In genomic region chr2:160269803-160270570, GRCh38 we compare ENCODE assay signal across 8 cellular contexts.
DNase-seq lines count a peak whose midpoint lies in the region; ATAC-seq, FAIRE-seq and TF ChIP-seq lines count a peak whose summit lies in the region.

No MANE protein-coding gene starts in this region.

- peak; percentile 85 for ATAC-seq in HG02763 (IDR thresholded peaks at IDR 0.05; ENCODE audit: unreplicated experiment)

- H3K4me3 ChIP-seq in choroid plexus epithelial cell (ENCODE audit: low read depth, low read length) = peak overlapping the region; percentile 55
- H3K4me3 ChIP-seq in kidney epithelial cell (ENCODE audit: low read depth, low read length) = peak overlapping the region; percentile 18

- DNase-seq in GM12892 (ENCODE audit: insufficient read length) = peak; percentile 67
- DNase-seq in NCI-H2107 treated with DMSO at 0.1 percent for 48 hours (lab: John Stamatoyannopoulos, UW; ENCODE audit: unreplicated experiment) = peak; percentile 43
- DNase-seq in activated CD4-positive, alpha-beta T cell treated with anti-CD3 and anti-CD28 coated beads for 1 hour = peak; percentile 48
- DNase-seq in choroid plexus epithelial cell (ENCODE audit: low read depth) = peak; percentile 97
- DNase-seq in kidney epithelial cell (ENCODE audit: low read depth) = no peak
- DNase-seq in stimulated activated CD4-positive, alpha-beta T cell treated with anti-CD3 and anti-CD28 coated beads, Interleukin-12 subunit alpha, Interleukin-12 subunit beta, amount 100 ng/mL, for 48 hours (ENCODE audit: low read depth in 2 of 3, low spot score in 1 of 3) = peak; percentile 40 to 51 (median 50)
- DNase-seq in NCI-H2081 treated with DMSO at 0.1 percent for 48 hours (lab: John Stamatoyannopoulos, UW) = no peak

- H3K36me3 ChIP-seq in kidney epithelial cell (ENCODE audit: control insufficient read depth, insufficient read depth, low read length) = no peaks in the 10 kb centered on the region

- FAIRE-seq in GM12892 (lab: Jason Lieb, UNC) = peak; percentile 63

- TF ChIP-seq CTCF in choroid plexus epithelial cell (conservative IDR thresholded peaks at IDR 0.05; ENCODE audit: low read depth, low read length) = peak; percentile 81
- TF ChIP-seq CTCF in kidney epithelial cell (IDR thresholded peaks at IDR 0.05; ENCODE audit: insufficient read depth, low read length, poor library complexity, severe bottlenecking) = peak; percentile 72

- H3K27me3 ChIP-seq in kidney epithelial cell (ENCODE audit: control insufficient read depth, insufficient read depth, low read length) = no peaks in the 10 kb centered on the region

- no peak for TF ChIP-seq POLR2A in GM12892 (IDR thresholded peaks at IDR 0.05; ENCODE audit: low read depth, low read length)

Comparison
In these comparisons a context has a peak if more than half of its experiments do, and no peak if none do; other contexts are left out.
1. DNase-seq: peak in GM12892 (single experiment), NCI-H2107 treated with DMSO at 0.1 percent for 48 hours (single experiment), activated CD4-positive, alpha-beta T cell treated with anti-CD3 and anti-CD28 coated beads for 1 hour (single experiment), choroid plexus epithelial cell (single experiment) and stimulated activated CD4-positive, alpha-beta T cell treated with anti-CD3 and anti-CD28 coated beads, Interleukin-12 subunit alpha, Interleukin-12 subunit beta, amount 100 ng/mL, for 48 hours (3 of 3); none in kidney epithelial cell (single experiment) and NCI-H2081 treated with DMSO at 0.1 percent for 48 hours (single experiment).